Comparison of ENCODE assay signal across 26 cellular contexts in genomic region chr7:20929199-20929598, GRCh38.
A peak's percentile ranks its signal among the peaks of the same experiment; 100 is the strongest.
DNase-seq lines count a peak whose midpoint lies in the region; ATAC-seq, FAIRE-seq and TF ChIP-seq lines count a peak whose summit lies in the region.
"Had no signal": no experiment of that assay in that cellular context is flagged by ENCODE, and none has a peak within 500 bp of the region (broad histone marks: within the 10 kb centered on the region; RNA-seq: fewer than 3 reads in every experiment).

No MANE protein-coding gene starts in this region.

- H3K9me3 ChIP-seq in liver (ENCODE audit: control insufficient read depth in 4 of 4, low read length in 3 of 4) (no peaks in the 10 kb centered on the region), HepG2 (ENCODE audit: low read length) (no peaks in the 10 kb centered on the region), endothelial cell of umbilical vein (replicated peaks; ENCODE audit: control insufficient read depth, insufficient read depth, low read length) (no peaks in the 10 kb centered on the region), right lobe of liver (no peaks in the 10 kb centered on the region)
- H3K9me3 ChIP-seq: A549, Caco-2 had no signal

- dilution Hi-C loops in endothelial cell of umbilical vein (cut with MboI; ENCODE audit: extremely low pct_ligation_motif_present, low sequenced_read_pairs) = no loop called here

- H3K4me1 ChIP-seq in liver (ENCODE audit: control insufficient read depth in 4 of 4, insufficient read depth in 4 of 4, low read length in 3 of 4) (peaks cover 7 to 18% (median 17%) of the 10 kb centered on the region in 4 donors), HepG2 (ENCODE audit: insufficient read depth, low read length) (no peaks in the 10 kb centered on the region), endothelial cell of umbilical vein (ENCODE audit: control insufficient read depth, extremely low read depth, insufficient read depth, low read length) (no peaks in the 10 kb centered on the region), right lobe of liver (peaks cover 0 to 48% (median 8%) of the 10 kb centered on the region in 4 donors)
- H3K4me1 ChIP-seq: A549, Caco-2 had no signal

- in situ Hi-C loops in HepG2 (cut with HindIII; ENCODE audit: extremely low pct_ligation_motif_present, low pct_unique_long_range_greater_than_20kb) = no loop called here

- POLR2A ChIA-PET in HepG2 (lab: Yijun Ruan, JAX) (no interaction called here), endothelial cell of umbilical vein (lab: Charles Lee) (no interaction called here)

- H2AFZ ChIP-seq in HepG2 (ENCODE audit: low read length) = no peak overlapping the region
- no peak overlapping the region for H2AFZ ChIP-seq in endothelial cell of umbilical vein (ENCODE audit: low read depth, low read length)

- FAIRE-seq in HepG2 (lab: Jason Lieb, UNC) = no peak
- no peak for FAIRE-seq in endothelial cell of umbilical vein (lab: Jason Lieb, UNC)
- FAIRE-seq: A549, GM12878, GM12892, GM18507, GM19239 had no signal

- intact Hi-C loops in HepG2 (cut with micrococcal nuclease; ENCODE audit: unreplicated experiment) = no loop called here
- intact Hi-C loops in endothelial cell of umbilical vein (cut with micrococcal nuclease) = no loop called here
- intact Hi-C loops in right lobe of liver (cut with DNase I) = no loop called here

- H3K79me2 ChIP-seq in HepG2 (ENCODE audit: insufficient read depth, low read length) = no peaks in the 10 kb centered on the region
- no peaks in the 10 kb centered on the region for H3K79me2 ChIP-seq in endothelial cell of umbilical vein (ENCODE audit: control insufficient read depth, insufficient read depth, low read length)

- no TSS peak for BruUV-seq in HepG2 (replicated peaks; lab: Mats Ljungman, UMichigan)
- no TSS peak for BruUV-seq in endothelial cell of umbilical vein (replicated peaks; lab: Mats Ljungman, UMichigan)

- ATAC-seq in HepG2 (no peak), right lobe of liver (peak; percentile 60 to 86 (median 74)), GM21723 (IDR thresholded peaks at IDR 0.05; ENCODE audit: unreplicated experiment) (no peak)
- ATAC-seq: A549; CD8-positive, alpha-beta T cell; GM12878 had no signal

- CTCF ChIA-PET in HepG2 (lab: Yijun Ruan, JAX; ENCODE audit: low intra/inter-chr PET ratio, low total read pairs) (no interaction called here), endothelial cell of umbilical vein (lab: Charles Lee) (no interaction called here)

- H3K27ac ChIP-seq in liver (ENCODE audit: low read depth in 1 of 2, low read length in 2 of 2) (no peak overlapping the region), HepG2 (ENCODE audit: extremely low read length, insufficient read depth, low read length) (no peak overlapping the region), endothelial cell of umbilical vein (ENCODE audit: insufficient read depth, low read depth, low read length) (no peak overlapping the region), right lobe of liver (no peak overlapping the region)
- H3K27ac ChIP-seq: 22Rv1; A549; BLaER1 treated with 17β-estradiol and CSF1 and Interleukin-3, amounts not matched to agents 10 nM and 100 nM; C4-2B had no signal

- TF ChIP-seq CTCF in liver (IDR thresholded peaks at IDR 0.05; ENCODE audit: low read depth, low read length, missing input control) = no peak
- TF ChIP-seq CTCF in HepG2 (CRISPR knock-in tag; IDR thresholded peaks at IDR 0.05) = no peak
- no peak for TF ChIP-seq CTCF in endothelial cell of umbilical vein (IDR thresholded peaks at IDR 0.05; ENCODE audit: extremely low read depth in 1 of 2, insufficient read depth in 1 of 2, low read depth in 1 of 2, low read length in 2 of 2)
- TF ChIP-seq CTCF in right lobe of liver (IDR thresholded peaks at IDR 0.05) = no peak

- no peaks in the 10 kb centered on the region for H4K20me1 ChIP-seq in HepG2 (ENCODE audit: insufficient read depth, low read length)
- no peaks in the 10 kb centered on the region for H4K20me1 ChIP-seq in endothelial cell of umbilical vein (replicated peaks; ENCODE audit: control insufficient read depth, extremely low read depth, insufficient read depth, low read length)
- H4K20me1 ChIP-seq: BLaER1 treated with 17β-estradiol and CSF1 and Interleukin-3, amounts not matched to agents 10 nM and 100 nM had no signal

- H3K4me2 ChIP-seq in HepG2 (ENCODE audit: low read depth, low read length) (no peak overlapping the region), endothelial cell of umbilical vein (ENCODE audit: insufficient read depth, low read length) (no peak overlapping the region)
- H3K4me2 ChIP-seq: A549; BLaER1 treated with 17β-estradiol and CSF1 and Interleukin-3, amounts not matched to agents 10 nM and 100 nM had no signal

- H3K27me3 ChIP-seq in liver (ENCODE audit: control insufficient read depth in 4 of 4, insufficient read depth in 4 of 4, low read length in 3 of 4) (no peaks in the 10 kb centered on the region), HepG2 (ENCODE audit: control insufficient read depth in 1 of 2, insufficient read depth in 2 of 2, low read length in 2 of 2) (no peaks in the 10 kb centered on the region), endothelial cell of umbilical vein (ENCODE audit: control insufficient read depth in 2 of 2, insufficient read depth in 2 of 2, low read length in 2 of 2) (no peaks in the 10 kb centered on the region), right lobe of liver (no peaks in the 10 kb centered on the region)
- H3K27me3 ChIP-seq: BLaER1 treated with 17β-estradiol and CSF1 and Interleukin-3, amounts not matched to agents 10 nM and 100 nM had no signal

- TF ChIP-seq EP300 in HepG2 (IDR thresholded peaks at IDR 0.05; ENCODE audit: low read depth in 2 of 2, low read length in 2 of 2) (no peak), HepG2 (CRISPR knock-in tag; IDR thresholded peaks at IDR 0.05; ENCODE audit: borderline replicate concordance) (no peak)

- no peaks in the 10 kb centered on the region for H3K9me1 ChIP-seq in endothelial cell of umbilical vein (replicated peaks; ENCODE audit: control insufficient read depth, extremely low read depth, insufficient read depth, low read length)

- H3K9ac ChIP-seq in liver (ENCODE audit: low read depth in 1 of 2, low read length in 2 of 2) = no peak overlapping the region
- H3K9ac ChIP-seq in HepG2 (ENCODE audit: insufficient read depth, low read depth, low read length) = no peak overlapping the region
- H3K9ac ChIP-seq in endothelial cell of umbilical vein (replicated peaks; ENCODE audit: extremely low read depth, insufficient read depth, low read length) = no peak overlapping the region
- H3K9ac ChIP-seq: BLaER1 treated with 17β-estradiol and CSF1 and Interleukin-3, amounts not matched to agents 10 nM and 100 nM had no signal

- no peak overlapping the region for H3K4me3 ChIP-seq in liver (ENCODE audit: low read depth in 1 of 3, low read length in 3 of 3)
- no peak overlapping the region for H3K4me3 ChIP-seq in HepG2 (replicated peaks in 1 of 3; ENCODE audit: insufficient read depth in 1 of 3, low read depth in 2 of 3, low read length in 3 of 3)
- no peak overlapping the region for H3K4me3 ChIP-seq in endothelial cell of umbilical vein (replicated peaks in 1 of 3; ENCODE audit: insufficient read depth in 1 of 3, low read depth in 1 of 3, low read length in 3 of 3)
- no peak overlapping the region for H3K4me3 ChIP-seq in right lobe of liver
- H3K4me3 ChIP-seq: A549; BLaER1 treated with 17β-estradiol and CSF1 and Interleukin-3, amounts not matched to agents 10 nM and 100 nM; GM12878 had no signal

- no peak for TF ChIP-seq POLR2A in HepG2 (IDR thresholded peaks at IDR 0.05; ENCODE audit: insufficient read depth in 1 of 2, low read depth in 2 of 2, low read length in 2 of 2)
- no peak for TF ChIP-seq POLR2A in endothelial cell of umbilical vein (IDR thresholded peaks at IDR 0.05; ENCODE audit: low read depth, low read length)
- TF ChIP-seq POLR2A in right lobe of liver (IDR thresholded peaks at IDR 0.05) = no peak

- 47% methylated on average over 4 of the region's 4 CpGs for WGBS in liver
- 57% methylated on average over 4 of the region's 4 CpGs for WGBS in HepG2 (ENCODE audit: low lambda C conversion rate)
- 32% methylated on average over 4 of the region's 4 CpGs for WGBS in right lobe of liver (ENCODE audit: insufficient coverage, low coverage, low lambda C conversion rate, missing lambda C conversion rate)

- TF ChIP-seq RAD21 in liver (IDR thresholded peaks at IDR 0.05) (peak in 1 of 2 donors; percentile 8), HepG2 (CRISPR knock-in tag; IDR thresholded peaks at IDR 0.05) (no peak)

- DNase-seq in HepG2 (ENCODE audit: low spot score) (no peak), endothelial cell of umbilical vein (ENCODE audit: low read depth, low spot score) (peak; percentile 14), right lobe of liver (peak in 1 of 3 donors; percentile 45), D341Med (ENCODE audit: low spot score) (no peak)
- DNase-seq: AML-193; Caco-2; Calu3; CD4-positive, alpha-beta T cell; CD8-positive, alpha-beta T cell; DMS 273 treated with DMSO at 0.1 percent for 48 hours; DMS153; DMS53; DMS79; DND-41; EL; GDM1 had no signal

- H3K36me3 ChIP-seq in liver (ENCODE audit: control insufficient read depth in 4 of 4, insufficient read depth in 3 of 4, low read depth in 1 of 4, low read length in 3 of 4) (no peaks in the 10 kb centered on the region), HepG2 (replicated peaks in 1 of 2; ENCODE audit: control insufficient read depth in 1 of 2, insufficient read depth in 2 of 2, low read length in 2 of 2) (no peaks in the 10 kb centered on the region), endothelial cell of umbilical vein (ENCODE audit: control insufficient read depth in 2 of 2, extremely low read depth in 1 of 2, insufficient read depth in 2 of 2, low read length in 2 of 2) (no peaks in the 10 kb centered on the region), right lobe of liver (no peaks in the 10 kb centered on the region)
- H3K36me3 ChIP-seq: BLaER1 treated with 17β-estradiol and CSF1 and Interleukin-3, amounts not matched to agents 10 nM and 100 nM had no signal

TF ChIP-seq in liver, 16 proteins besides CTCF, POLR2A, EP300 and RAD21 (continues in another document):
- TF ChIP-seq MAX (IDR thresholded peaks at IDR 0.05) = no peak
- no peak for TF ChIP-seq NR2F2 (IDR thresholded peaks at IDR 0.05)
- TF ChIP-seq FOXA1 (IDR thresholded peaks at IDR 0.05) = peak; percentile 40

TF ChIP-seq in HepG2, 621 proteins besides CTCF, POLR2A, EP300 and RAD21 (continues in another document):
- TF ChIP-seq FOXK1 (CRISPR knock-in tag; IDR thresholded peaks at IDR 0.05; ENCODE audit: borderline replicate concordance, low read depth) = no peak
- no peak for TF ChIP-seq GABPA (IDR thresholded peaks at IDR 0.05; ENCODE audit: low read depth, low read length)
- no peak for TF ChIP-seq GABPA (CRISPR knock-in tag; IDR thresholded peaks at IDR 0.05; ENCODE audit: low read depth)
- no peak for TF ChIP-seq KMT2A (CRISPR knock-in tag; IDR thresholded peaks at IDR 0.05)
- no peak for TF ChIP-seq SMARCE1 (IDR thresholded peaks at IDR 0.05; ENCODE audit: borderline replicate concordance)

TF ChIP-seq in endothelial cell of umbilical vein, 7 proteins besides CTCF, POLR2A, EP300 and RAD21 (continues in another document):
- TF ChIP-seq GATA2 (IDR thresholded peaks at IDR 0.05; ENCODE audit: insufficient read depth, insufficient read length, low read depth, low read length) (no peak), FOS (IDR thresholded peaks at IDR 0.05; ENCODE audit: borderline replicate concordance, insufficient read depth, low read length) (no peak)

Comparison
In these comparisons a context has a peak if more than half of its experiments do, and no peak if none do; other contexts are left out.
1. ATAC-seq: peak in right lobe of liver (4 of 4); none in HepG2 (single experiment) and GM21723 (single experiment).